ENCODE assay signal across 24 cellular contexts in the genomic region with DNA sequence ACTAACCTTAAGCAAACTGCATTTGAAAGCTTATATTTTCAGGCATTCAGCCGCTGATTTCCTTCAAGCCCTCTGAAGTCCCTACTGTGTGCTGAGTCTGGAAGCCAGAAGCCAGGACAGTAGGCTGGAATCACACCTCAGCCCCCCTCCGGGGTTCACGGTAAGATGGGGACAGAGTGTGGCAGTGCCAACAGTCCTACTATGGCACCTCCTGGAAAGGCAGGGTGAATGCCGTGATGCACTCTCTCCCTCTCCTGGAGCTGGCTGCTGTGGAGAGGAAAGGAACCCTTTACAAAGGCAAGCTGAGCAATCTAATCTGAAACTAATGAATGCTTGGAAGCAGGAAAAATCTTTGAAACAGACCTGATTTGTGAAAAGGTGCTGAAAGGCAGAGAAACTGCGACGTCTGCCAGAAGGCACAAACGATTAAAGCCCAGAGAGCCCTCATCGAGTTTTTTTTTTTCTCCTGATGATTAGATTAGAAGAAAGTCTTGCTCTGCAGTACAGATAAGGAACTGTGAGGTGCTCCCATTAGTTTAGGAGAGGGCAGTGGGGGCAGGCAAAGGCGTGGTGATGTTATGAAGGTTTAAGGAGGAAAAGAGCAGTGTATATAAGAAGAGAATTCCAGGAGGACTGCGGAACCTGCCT. TPM values are rescaled to one million over a fixed set of nuclear protein-coding genes. Genes with fewer than 3 reads are reported as not detected.
A peak's percentile ranks its signal among the peaks of the same experiment; 100 is the strongest.
DNase-seq lines count a peak whose midpoint lies in the region; TF ChIP-seq lines count a peak whose summit lies in the region.
"Had no signal": no experiment of that assay in that cellular context is flagged by ENCODE, and none has a peak within 500 bp of the region (broad histone marks: within the 10 kb centered on the region; RNA-seq: fewer than 3 reads in every experiment).

No MANE protein-coding gene starts in this region.

- no peak overlapping the region for H2AFZ ChIP-seq in osteoblast (ENCODE audit: low read length)

- peaks cover 94% of the 10 kb centered on the region for H3K79me2 ChIP-seq in osteoblast (ENCODE audit: insufficient read depth, low read length)

- H3K4me3 ChIP-seq in H7 (ENCODE audit: insufficient read depth, low read depth, low read length) = no peak overlapping the region
- H3K4me3 ChIP-seq in duodenal mucosa (ENCODE audit: low read depth in 1 of 2, low read length in 2 of 2) = peak overlapping the region; percentile 15 to 24
- H3K4me3 ChIP-seq in osteoblast (ENCODE audit: insufficient read depth, low read length) = no peak overlapping the region
- H3K4me3 ChIP-seq: gastroesophageal sphincter, tibial nerve had no signal

- H3K36me3 ChIP-seq in H7 (replicated peaks; ENCODE audit: control insufficient read depth, insufficient read depth, low read length) (no peaks in the 10 kb centered on the region), duodenal mucosa (ENCODE audit: control insufficient read depth in 1 of 2, insufficient read depth in 2 of 2, low read length in 2 of 2) (peaks cover 0 to 12% of the 10 kb centered on the region in 2 donors), osteoblast (ENCODE audit: insufficient read depth, low read length) (peaks cover 38% of the 10 kb centered on the region)

- H3K27ac ChIP-seq in duodenal mucosa (ENCODE audit: low read depth, low read length) (no peak overlapping the region), osteoblast (ENCODE audit: low read depth, low read length) (no peak overlapping the region)
- H3K27ac ChIP-seq: 22Rv1, C4-2B, gastroesophageal sphincter, tibial nerve had no signal

- no peak overlapping the region for H3K4me2 ChIP-seq in osteoblast (ENCODE audit: insufficient read depth, low read length)

- H3K4me1 ChIP-seq in duodenal mucosa (ENCODE audit: control insufficient read depth in 1 of 2, insufficient read depth in 2 of 2, low read length in 2 of 2) = peaks cover 39 to 46% of the 10 kb centered on the region in 2 donors
- peaks cover 6% of the 10 kb centered on the region for H3K4me1 ChIP-seq in osteoblast (ENCODE audit: insufficient read depth, low read length)
- H3K4me1 ChIP-seq: gastroesophageal sphincter had no signal

- H3K9me3 ChIP-seq in duodenal mucosa (ENCODE audit: control insufficient read depth in 1 of 2, low read length in 2 of 2) (no peaks in the 10 kb centered on the region), osteoblast (ENCODE audit: low read depth, low read length) (no peaks in the 10 kb centered on the region)
- H3K9me3 ChIP-seq: gastroesophageal sphincter, tibial nerve had no signal

- peak; percentile 19 for DNase-seq in NCI-H2227 treated with DMSO at 0.1 percent for 48 hours (lab: John Stamatoyannopoulos, UW)
- DNase-seq in NCI-H2227 (lab: John Stamatoyannopoulos, UW; ENCODE audit: unreplicated experiment) = no peak
- peak; percentile 21 for DNase-seq in H7
- DNase-seq in osteoblast (ENCODE audit: insufficient read length, low spot score, missing footprints) = peak; percentile 17
- DNase-seq in SHP77 treated with DMSO at 0.1 percent for 48 hours (lab: John Stamatoyannopoulos, UW) = no peak
- no peak for DNase-seq in OCI-M1 (lab: John Stamatoyannopoulos, UW)
- DNase-seq in SKM-1 treated with dmso at 0.1 percent for 144 hours (lab: John Stamatoyannopoulos, UW; ENCODE audit: unreplicated experiment) = no peak
- DNase-seq: activated CD4-positive, alpha-beta T cell treated with anti-CD3 and anti-CD28 coated beads, Interleukin-2, amount 50 U/mL, for 4 hours; activated CD8-positive, alpha-beta memory T cell treated with anti-CD3 and anti-CD28 coated beads, Interleukin-2, amount 10 ng/mL, durations not matched to agents 7 days and 5 days; activated gamma-delta T cell treated with Interleukin-2 at 50 U/mL for 16 hours; activated naive CD8-positive, alpha-beta T cell treated with anti-CD3 and anti-CD28 coated beads, Interleukin-2, amount 50 U/mL, for 24 hours; activated T-cell treated with anti-CD3 and anti-CD28 coated beads, Interleukin-2, amount 50 U/mL, for 4 hours; DMS79; GDM1; hippocampal formation; NCI-H1092 treated with DMSO at 0.1 percent for 48 hours; NCI-H1694 treated with DMSO at 0.1 percent for 48 hours; NCI-H82; posterior cingulate gyrus had no signal

- TF ChIP-seq CTCF in osteoblast (IDR thresholded peaks at IDR 0.05; ENCODE audit: extremely low read depth, low read depth, low read length) = no peak

- no peaks in the 10 kb centered on the region for H3K27me3 ChIP-seq in H7 (ENCODE audit: control insufficient read depth, insufficient read depth, low read length)
- H3K27me3 ChIP-seq in duodenal mucosa (ENCODE audit: control insufficient read depth in 1 of 2, insufficient read depth in 2 of 2, low read length in 2 of 2) = no peaks in the 10 kb centered on the region
- H3K27me3 ChIP-seq in osteoblast (ENCODE audit: insufficient read depth, low read length) = no peaks in the 10 kb centered on the region
- H3K27me3 ChIP-seq: gastroesophageal sphincter, tibial nerve had no signal

- H4K20me1 ChIP-seq in osteoblast (ENCODE audit: insufficient read depth, low read length) = peaks cover 55% of the 10 kb centered on the region

- peak overlapping the region; percentile 16 to 38 for H3K9ac ChIP-seq in duodenal mucosa (ENCODE audit: low read depth in 1 of 2, low read length in 2 of 2)

RNA-seq across cellular contexts. Expression of gene ANKH, which starts 21.0 kb away (rescaled TPM):
- 1.6 and 6.5 TPM in 2 replicates for total RNA-seq in H7 (2014; rRNA removed; shearing (Covaris generic))
- total RNA-seq in osteoblast = 125 and 130 TPM in 2 replicates

Comparison
In these comparisons a context has a peak if more than half of its experiments do, and no peak if none do; other contexts are left out.
1. DNase-seq: peak in NCI-H2227 treated with DMSO at 0.1 percent for 48 hours (single experiment), H7 (single experiment) and osteoblast (single experiment); none in NCI-H2227 (single experiment), SHP77 treated with DMSO at 0.1 percent for 48 hours (single experiment), OCI-M1 (single experiment) and SKM-1 treated with dmso at 0.1 percent for 144 hours (single experiment).
2. H3K4me3 ChIP-seq: peak in duodenal mucosa (2 of 2); none in H7 (single experiment) and osteoblast (single experiment).
3. RNA of gene ANKH, which starts 21.0 kb away (total RNA-seq): 125 to 130 TPM in osteoblast; 1.6 to 6.5 TPM in H7; every median in the first group is over 10 times any median in the second.